Comparison of ENCODE assay signal across 14 cellular contexts in genomic region chr1:167430849-167431242, GRCh38.
DNase-seq lines count a peak whose midpoint lies in the region; ATAC-seq, FAIRE-seq and TF ChIP-seq lines count a peak whose summit lies in the region.
"Had no signal": no experiment of that assay in that cellular context is flagged by ENCODE, and none has a peak within 500 bp of the region (broad histone marks: within the 10 kb centered on the region; RNA-seq: fewer than 3 reads in every experiment).

No MANE protein-coding gene starts in this region.

- CTCF ChIA-PET in activated CD8-positive, alpha-beta T cell treated with anti-CD3 and anti-CD28 coated beads for 36 hours (lab: Charles Lee): interaction anchor here (1.5 to 2.6 kb wide), 2 partner anchors 103 to 110 kb away, joined by 4 to 13 read pairs; no protein-coding TSS in a partner anchor

- FAIRE-seq in GM18507 (lab: Jason Lieb, UNC): peak; percentile 31
- FAIRE-seq: H54 had no signal

- peaks cover 39% of the 10 kb centered on the region for H3K36me3 Mint-ChIP-seq in activated CD8-positive, alpha-beta T cell treated with anti-CD3 and anti-CD28 coated beads for 36 hours (ENCODE audit: low read depth)
- H3K36me3 Mint-ChIP-seq in natural killer cell treated with Interleukin-12 subunit alpha and Interleukin-12 subunit beta and Interleukin-15 and Interleukin-18, amount 100 ng/mL, for 72 hours: peaks cover 18% of the 10 kb centered on the region

- DNase-seq in GM18507 (ENCODE audit: extremely low spot score, insufficient read length, low read depth) (no peak), NCI-H226 (no peak)
- DNase-seq in activated CD8-positive, alpha-beta T cell treated with anti-CD3 and anti-CD28 coated beads for 36 hours: no peak
- DNase-seq in natural killer cell treated with Interleukin-12 subunit alpha and Interleukin-12 subunit beta and Interleukin-15 and Interleukin-18, amount 100 ng/mL, for 72 hours (ENCODE audit: low spot score): peak; percentile 84
- DNase-seq: DMS79 treated with DMSO at 0.1 percent for 48 hours, foreskin keratinocyte, left ventricle myocardium inferior, NCI-H1092 treated with DMSO at 0.1 percent for 48 hours, thyroid gland had no signal

- ATAC-seq in GM21737 (IDR thresholded peaks at IDR 0.05; ENCODE audit: unreplicated experiment) (peak; percentile 25), HG03108 (IDR thresholded peaks at IDR 0.05; ENCODE audit: unreplicated experiment) (no peak), HG02623 (IDR thresholded peaks at IDR 0.05; ENCODE audit: unreplicated experiment) (no peak)
- ATAC-seq in activated CD8-positive, alpha-beta T cell treated with anti-CD3 and anti-CD28 coated beads for 36 hours: no peak
- ATAC-seq in natural killer cell treated with Interleukin-12 subunit alpha and Interleukin-12 subunit beta and Interleukin-15 and Interleukin-18, amount 100 ng/mL, for 72 hours: peak; percentile 89
- ATAC-seq: foreskin keratinocyte had no signal

- intact Hi-C loops in activated CD8-positive, alpha-beta T cell treated with anti-CD3 and anti-CD28 coated beads for 36 hours (cut with micrococcal nuclease): no loop called here

- no peak overlapping the region for H3K4me3 Mint-ChIP-seq in activated CD8-positive, alpha-beta T cell treated with anti-CD3 and anti-CD28 coated beads for 36 hours
- H3K4me3 Mint-ChIP-seq in natural killer cell treated with Interleukin-12 subunit alpha and Interleukin-12 subunit beta and Interleukin-15 and Interleukin-18, amount 100 ng/mL, for 72 hours: peak overlapping the region; percentile 88
- H3K4me3 Mint-ChIP-seq: T-helper 2 cell treated with Interferon-gamma antibody and Interleukin-4, amounts not matched to agents 5 μg/mL and 100 μg/mL, for 36 hours had no signal

- H3K27me3 Mint-ChIP-seq in activated CD8-positive, alpha-beta T cell treated with anti-CD3 and anti-CD28 coated beads for 36 hours: no peaks in the 10 kb centered on the region
- H3K27me3 Mint-ChIP-seq in natural killer cell treated with Interleukin-12 subunit alpha and Interleukin-12 subunit beta and Interleukin-15 and Interleukin-18, amount 100 ng/mL, for 72 hours: no peaks in the 10 kb centered on the region

- H3K4me1 Mint-ChIP-seq in activated CD8-positive, alpha-beta T cell treated with anti-CD3 and anti-CD28 coated beads for 36 hours (ENCODE audit: low read depth): peaks cover 44% of the 10 kb centered on the region
- H3K4me1 Mint-ChIP-seq in natural killer cell treated with Interleukin-12 subunit alpha and Interleukin-12 subunit beta and Interleukin-15 and Interleukin-18, amount 100 ng/mL, for 72 hours (ENCODE audit: low read depth in 2 of 2): peaks cover 68 to 75% of the 10 kb centered on the region in 2 donors

- peak overlapping the region; percentile 84 for H3K27ac Mint-ChIP-seq in activated CD8-positive, alpha-beta T cell treated with anti-CD3 and anti-CD28 coated beads for 36 hours
- H3K27ac Mint-ChIP-seq in natural killer cell treated with Interleukin-12 subunit alpha and Interleukin-12 subunit beta and Interleukin-15 and Interleukin-18, amount 100 ng/mL, for 72 hours: peak overlapping the region; percentile 98 to 99

- H3K9me3 Mint-ChIP-seq in activated CD8-positive, alpha-beta T cell treated with anti-CD3 and anti-CD28 coated beads for 36 hours: no peaks in the 10 kb centered on the region
- no peaks in the 10 kb centered on the region for H3K9me3 Mint-ChIP-seq in natural killer cell treated with Interleukin-12 subunit alpha and Interleukin-12 subunit beta and Interleukin-15 and Interleukin-18, amount 100 ng/mL, for 72 hours
- H3K9me3 Mint-ChIP-seq: T-helper 2 cell treated with Interferon-gamma antibody and Interleukin-4, amounts not matched to agents 5 μg/mL and 100 μg/mL, for 36 hours had no signal

- no peak for TF ChIP-seq CTCF in activated CD8-positive, alpha-beta T cell treated with anti-CD3 and anti-CD28 coated beads for 36 hours (IDR thresholded peaks at IDR 0.05)

- POLR2A ChIA-PET in activated CD8-positive, alpha-beta T cell treated with anti-CD3 and anti-CD28 coated beads for 36 hours (lab: Charles Lee): interaction anchor here (0.9 kb wide), 1 partner anchor 8 kb away, joined by 3 read pairs; no protein-coding TSS in a partner anchor

Comparison
In these comparisons a context has a peak if more than half of its experiments do, and no peak if none do; other contexts are left out.
1. ATAC-seq: peak in GM21737 (single experiment) and natural killer cell treated with Interleukin-12 subunit alpha and Interleukin-12 subunit beta and Interleukin-15 and Interleukin-18, amount 100 ng/mL, for 72 hours (2 of 2); none in activated CD8-positive, alpha-beta T cell treated with anti-CD3 and anti-CD28 coated beads for 36 hours (single experiment), HG03108 (single experiment) and HG02623 (single experiment).